8 cellular contexts compared by ENCODE assay signal in genomic region chr2:72887836-72888437, GRCh38. TPM values are rescaled to one million over a fixed set of nuclear protein-coding genes. Genes with fewer than 3 reads are reported as not detected.
DNase-seq lines count a peak whose midpoint lies in the region; ATAC-seq and TF ChIP-seq lines count a peak whose summit lies in the region.

No MANE protein-coding gene starts in this region.

- peaks cover 0 to 5% (median 0%) of the 10 kb centered on the region in 7 donors for H3K9me3 Mint-ChIP-seq in CD14-positive monocyte

- H3K27me3 Mint-ChIP-seq in CD14-positive monocyte (ENCODE audit: low read depth in 3 of 3): peaks cover 39 to 52% (median 40%) of the 10 kb centered on the region in 3 donors

- peaks cover 7 to 11% of the 10 kb centered on the region in 2 donors for H3K36me3 Mint-ChIP-seq in CD14-positive monocyte

- ATAC-seq in GM19438 (IDR thresholded peaks at IDR 0.05; ENCODE audit: low read depth, unreplicated experiment) (peak; percentile 35), HG03571 (IDR thresholded peaks at IDR 0.05; ENCODE audit: unreplicated experiment) (peak; percentile 23)

- peaks cover 37% of the 10 kb centered on the region for H3K4me1 Mint-ChIP-seq in CD14-positive monocyte

- peak overlapping the region in 3 of 7 donors; percentile 33 to 52 (median 33) for H3K27ac Mint-ChIP-seq in CD14-positive monocyte

- DNase-seq in CD14-positive monocyte (ENCODE audit: low spot score): no peak
- peak; percentile 53 for DNase-seq in NCI-H748 treated with DMSO at 0.1 percent for 48 hours (lab: John Stamatoyannopoulos, UW)
- peak; percentile 52 for DNase-seq in activated CD8-positive, alpha-beta memory T cell treated with anti-CD3 and anti-CD28 coated beads, Interleukin-2, amount 50 U/mL, for 4 hours
- peak; percentile 72 for DNase-seq in epidermal melanocyte (ENCODE audit: insufficient read length, low spot score)
- DNase-seq in mesenteric fat pad (ENCODE audit: low spot score): peak; percentile 95
- peak; percentile 20 to 29 for DNase-seq in stimulated activated CD8-positive, alpha-beta memory T cell treated with anti-CD3 and anti-CD28 coated beads, Interleukin-15, amount 100 ng/mL, for 48 hours (ENCODE audit: low read depth in 2 of 2)

- H3K4me3 Mint-ChIP-seq in CD14-positive monocyte: peak overlapping the region; percentile 79 to 89

- TF ChIP-seq CTCF in CD14-positive monocyte (IDR thresholded peaks at IDR 0.05): peak; percentile 96

- intact Hi-C loops in CD14-positive monocyte (cut with micrococcal nuclease): no loop called here

RNA-seq across cellular contexts. Expression of gene SPR, which starts 0.7 kb away (rescaled TPM):
- polyA plus RNA-seq in CD14-positive monocyte: 10 to 100 TPM in 1 of 2 donors, 1 to 10 TPM in 1; 7.6 to 12.5 TPM
- 38.6 TPM for total RNA-seq in mesenteric fat pad

RNA-seq across cellular contexts. Expression of gene EMX1, which starts 29.4 kb away (rescaled TPM):
- polyA plus RNA-seq in CD14-positive monocyte: not detected
- total RNA-seq in mesenteric fat pad: not detected
